1 cellular context compared by ENCODE assay signal in the genomic region with DNA sequence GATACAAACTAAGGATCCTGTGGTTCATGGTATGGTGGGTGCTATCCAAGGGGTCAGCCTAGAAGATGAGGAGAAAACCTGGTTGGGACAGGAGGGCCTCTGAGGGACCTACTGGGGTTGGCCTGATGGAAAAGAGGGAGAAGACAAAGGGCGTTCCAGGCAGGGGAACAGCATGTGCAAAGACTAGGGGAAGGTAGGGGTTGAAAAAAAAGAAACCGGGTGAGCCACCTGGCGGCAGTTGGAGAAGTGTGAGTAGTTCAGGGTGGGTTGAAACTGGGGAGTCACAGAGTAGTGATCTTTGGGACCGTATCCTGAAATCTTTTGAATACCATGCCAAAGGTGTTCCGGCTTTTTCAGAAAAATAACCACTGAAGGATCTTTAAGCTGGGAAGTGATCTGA.
A peak's percentile ranks its signal among the peaks of the same experiment; 100 is the strongest.
TF ChIP-seq lines count a peak whose summit lies in the region.

No MANE protein-coding gene starts in this region.

TF ChIP-seq in H1, 55 proteins besides CTCF, POLR2A, EP300 and RAD21:
- TF ChIP-seq JUND (IDR thresholded peaks at IDR 0.05; ENCODE audit: low read length) = no peak
- no peak for TF ChIP-seq SP1 (IDR thresholded peaks at IDR 0.05; ENCODE audit: low read depth, low read length)
- TF ChIP-seq KDM1A (IDR thresholded peaks at IDR 0.05; ENCODE audit: borderline replicate concordance, low read length) = peak; percentile 60; the same call in 1 of the 2 replicates
- TF ChIP-seq SP2 (IDR thresholded peaks at IDR 0.05; ENCODE audit: low read length) = no peak
- TF ChIP-seq TBP (IDR thresholded peaks at IDR 0.05; ENCODE audit: low read depth, low read length) = no peak
- no peak for TF ChIP-seq RXRA (IDR thresholded peaks at IDR 0.05; ENCODE audit: insufficient read depth, low read depth, low read length)
- TF ChIP-seq NANOG (IDR thresholded peaks at IDR 0.05; ENCODE audit: insufficient read depth, low read depth, low read length, poor library complexity, severe bottlenecking) = no peak
- no peak for TF ChIP-seq SRF (IDR thresholded peaks at IDR 0.05; ENCODE audit: low read depth, low read length)
